In genomic region chr2:29950432-29950943, GRCh38 we compare ENCODE assay signal across 1 cellular context.
A peak's percentile ranks its signal among the peaks of the same experiment; 100 is the strongest.
TF ChIP-seq lines count a peak whose summit lies in the region.

No MANE protein-coding gene starts in this region.

TF ChIP-seq in K562, 482 proteins besides CTCF, POLR2A, EP300 and RAD21:
- TF ChIP-seq ZNF316 (IDR thresholded peaks at IDR 0.05) = peak; percentile 38; the same call in 1 of the 2 replicates
- no peak for TF ChIP-seq ZNF121 (CRISPR knock-in tag; conservative IDR thresholded peaks at IDR 0.05)
